ENCODE assay signal across 22 cellular contexts in genomic region chr3:52072471-52072870, GRCh38. TPM values are rescaled to one million over a fixed set of nuclear protein-coding genes. Genes with fewer than 3 reads are reported as not detected.
DNase-seq lines count a peak whose midpoint lies in the region; ATAC-seq and TF ChIP-seq lines count a peak whose summit lies in the region.
"Had no signal": no experiment of that assay in that cellular context is flagged by ENCODE, and none has a peak within 500 bp of the region (broad histone marks: within the 10 kb centered on the region; RNA-seq: fewer than 3 reads in every experiment).

No MANE protein-coding gene starts in this region.

- DNase-seq in stimulated activated naive CD8-positive, alpha-beta T cell treated with anti-CD3 and anti-CD28 coated beads, Interleukin-15, amount 100 ng/mL, for 72 hours = no peak
- no peak for DNase-seq in stimulated activated naive CD8-positive, alpha-beta T cell treated with anti-CD3 and anti-CD28 coated beads, Interleukin-15, Interleukin-2, amounts not matched to agents 100 U/mL and 50 U/mL, for 24 hours
- DNase-seq in caudate nucleus (lab: John Stamatoyannopoulos, UW) (peak in 8 of 61 donors; percentile 13 to 59 (median 38)), type B pancreatic cell (ENCODE audit: extremely low spot score, unreplicated experiment) (no peak), upper lobe of right lung (no peak)
- DNase-seq in stimulated activated CD4-positive, alpha-beta T cell treated with anti-CD3 and anti-CD28 coated beads, Interleukin-4, amount 100 ng/mL, for 1 hour = no peak
- DNase-seq: 8988T; C1 segment of cervical spinal cord; CD4-positive, CD25-positive, alpha-beta regulatory T cell; COR-L47; DMS 273 treated with DMSO at 0.1 percent for 48 hours; DMS53; DND-41; EL; GM23248 had no signal

- no peaks in the 10 kb centered on the region for H3K27me3 ChIP-seq in upper lobe of right lung

- no peak for ATAC-seq in stimulated activated naive CD8-positive, alpha-beta T cell treated with anti-CD3 and anti-CD28 coated beads, Interleukin-15, amount 100 ng/mL, for 72 hours
- no peak for ATAC-seq in stimulated activated naive CD8-positive, alpha-beta T cell treated with anti-CD3 and anti-CD28 coated beads, Interleukin-15, Interleukin-2, amounts not matched to agents 100 U/mL and 50 U/mL, for 24 hours
- no peak for ATAC-seq in upper lobe of right lung
- ATAC-seq: GM12878, HepG2 had no signal

- H3K36me3 Mint-ChIP-seq in nephron (ENCODE audit: low read depth) (no peaks in the 10 kb centered on the region), type B pancreatic cell (no peaks in the 10 kb centered on the region)
- H3K36me3 Mint-ChIP-seq: CD4-positive, CD25-positive, alpha-beta regulatory T cell; CD8-positive, alpha-beta memory T cell had no signal

- peaks cover 20% of the 10 kb centered on the region for H3K4me1 Mint-ChIP-seq in stimulated activated naive CD8-positive, alpha-beta T cell treated with anti-CD3 and anti-CD28 coated beads, Interleukin-15, amount 100 ng/mL, for 72 hours
- H3K4me1 Mint-ChIP-seq in nephron (peaks cover 69% of the 10 kb centered on the region), type B pancreatic cell (ENCODE audit: unreplicated experiment) (peaks cover 28% of the 10 kb centered on the region)
- H3K4me1 Mint-ChIP-seq: B cell; CD4-positive, CD25-positive, alpha-beta regulatory T cell had no signal

- peak overlapping the region; percentile 19 to 80 for H3K27ac Mint-ChIP-seq in stimulated activated naive CD8-positive, alpha-beta T cell treated with anti-CD3 and anti-CD28 coated beads, Interleukin-15, amount 100 ng/mL, for 72 hours
- H3K27ac Mint-ChIP-seq in nephron (peak overlapping the region; percentile 77 to 99 (median 93)), type B pancreatic cell (no peak overlapping the region)
- H3K27ac Mint-ChIP-seq: B cell; CD4-positive, CD25-positive, alpha-beta regulatory T cell had no signal

- intact Hi-C loops in upper lobe of right lung (cut with DNase I) = no loop called here

- no peak overlapping the region for H3K4me3 ChIP-seq in upper lobe of right lung
- H3K4me3 ChIP-seq: GM12878, GM23248, HAP-1 had no signal

- TF ChIP-seq CTCF in nephron (IDR thresholded peaks at IDR 0.05; ENCODE audit: unreplicated experiment in 3 of 3) (no peak), type B pancreatic cell (conservative IDR thresholded peaks at IDR 0.05) (no peak), upper lobe of right lung (IDR thresholded peaks at IDR 0.05) (no peak)

- no peaks in the 10 kb centered on the region for H3K9me3 Mint-ChIP-seq in stimulated activated naive CD8-positive, alpha-beta T cell treated with anti-CD3 and anti-CD28 coated beads, Interleukin-15, amount 100 ng/mL, for 72 hours
- H3K9me3 Mint-ChIP-seq in nephron = no peaks in the 10 kb centered on the region
- no peaks in the 10 kb centered on the region for H3K9me3 Mint-ChIP-seq in type B pancreatic cell
- H3K9me3 Mint-ChIP-seq: CD4-positive, CD25-positive, alpha-beta regulatory T cell; CD8-positive, alpha-beta memory T cell had no signal

- no peaks in the 10 kb centered on the region for H3K27me3 Mint-ChIP-seq in stimulated activated naive CD8-positive, alpha-beta T cell treated with anti-CD3 and anti-CD28 coated beads, Interleukin-15, amount 100 ng/mL, for 72 hours
- H3K27me3 Mint-ChIP-seq in nephron (ENCODE audit: low read depth) (peaks cover 3% of the 10 kb centered on the region), type B pancreatic cell (no peaks in the 10 kb centered on the region)
- H3K27me3 Mint-ChIP-seq: B cell; CD4-positive, CD25-positive, alpha-beta regulatory T cell; CD8-positive, alpha-beta memory T cell had no signal

- H3K9me3 ChIP-seq in upper lobe of right lung = no peaks in the 10 kb centered on the region
- H3K9me3 ChIP-seq: HAP-1 had no signal

- no peak overlapping the region for H3K4me3 Mint-ChIP-seq in stimulated activated naive CD8-positive, alpha-beta T cell treated with anti-CD3 and anti-CD28 coated beads, Interleukin-15, amount 100 ng/mL, for 72 hours
- H3K4me3 Mint-ChIP-seq in nephron (no peak overlapping the region), type B pancreatic cell (no peak overlapping the region)
- H3K4me3 Mint-ChIP-seq: B cell; CD4-positive, CD25-positive, alpha-beta regulatory T cell; CD8-positive, alpha-beta memory T cell had no signal

- H3K36me3 ChIP-seq in upper lobe of right lung = no peaks in the 10 kb centered on the region

- H3K4me1 ChIP-seq in upper lobe of right lung = peaks cover 36% of the 10 kb centered on the region
- H3K4me1 ChIP-seq: HAP-1 had no signal

- H3K27ac ChIP-seq in caudate nucleus (ENCODE audit: low read depth, low read length) = peak overlapping the region; percentile 52
- peak overlapping the region; percentile 17 for H3K27ac ChIP-seq in temporal lobe (ENCODE audit: low read depth, low read length)
- H3K27ac ChIP-seq in upper lobe of right lung = no peak overlapping the region
- H3K27ac ChIP-seq: GM23248 had no signal

RNA-seq across cellular contexts. Expression of gene DUSP7, which starts 16.1 kb away (rescaled TPM):
- 7.9 TPM for total RNA-seq in temporal lobe
- 11.9 and 25.9 TPM in 2 replicates for total RNA-seq in type B pancreatic cell (ENCODE audit: low replicate concordance)
- total RNA-seq in upper lobe of right lung = 40.7 TPM
